ENCODE assay signal across 13 cellular contexts in the genomic region with DNA sequence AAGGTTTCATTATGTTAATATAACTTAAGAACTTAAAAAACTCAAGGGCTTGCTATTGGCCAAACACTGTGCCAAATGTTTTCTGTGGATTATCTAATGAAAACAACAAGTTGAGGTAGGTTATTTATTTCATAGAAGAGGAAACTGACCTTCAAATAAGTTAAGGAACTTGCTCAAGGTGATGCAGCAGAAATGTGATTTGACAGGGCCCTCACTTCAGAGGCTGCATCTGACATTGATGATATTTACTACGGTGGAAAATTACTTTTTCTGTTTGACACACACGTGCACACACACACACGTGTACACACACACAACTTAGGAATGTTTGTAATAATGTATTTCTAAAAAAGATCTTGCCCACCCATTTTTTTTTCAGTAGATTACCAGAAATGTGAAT.
"Had no signal": no experiment of that assay in that cellular context is flagged by ENCODE, and none has a peak within 500 bp of the region (broad histone marks: within the 10 kb centered on the region; RNA-seq: fewer than 3 reads in every experiment).

No MANE protein-coding gene starts in this region.

- H3K4me3 ChIP-seq: hepatocyte, left ventricle myocardium inferior, pancreas had no signal

- DNase-seq: activated CD4-positive, alpha-beta T cell treated with anti-CD3 and anti-CD28 coated beads, Interleukin-2, amount 50 U/mL, for 4 hours; activated CD8-positive, alpha-beta memory T cell treated with anti-CD3 and anti-CD28 coated beads, Interleukin-2, amount 50 U/mL, for 4 hours; activated naive CD4-positive, alpha-beta T cell treated with anti-CD3 and anti-CD28 coated beads, Interleukin-2, amount 10 ng/mL, durations not matched to agents 7 days and 5 days; amniotic stem cell; erythroblast; kidney; left ventricle myocardium inferior; mesenchymal stem cell; pancreas; stimulated activated CD4-positive, alpha-beta T cell treated with anti-CD3 and anti-CD28 coated beads, Interleukin-4, amount 100 ng/mL, for 4 hours had no signal

- H3K27ac ChIP-seq: hepatocyte, left ventricle myocardium inferior had no signal

- H3K9me3 Mint-ChIP-seq: activated naive CD4-positive, alpha-beta T cell treated with anti-CD3 and anti-CD28 coated beads, Interleukin-2, amount 10 ng/mL, durations not matched to agents 7 days and 5 days; activated T-helper 1 cell treated with anti-CD3 and anti-CD28 coated beads, Interleukin-12 subunit alpha, Interleukin-12 subunit beta, Interleukin-2, Interleukin-4 antibody, amounts not matched to agents 30 ng/mL and 10 ng/mL and 1 ng/mL, durations not matched to agents 14 hours and 24 hours and 36 hours had no signal

- H3K4me2 ChIP-seq: hepatocyte had no signal

- H3K27ac Mint-ChIP-seq: activated naive CD4-positive, alpha-beta T cell treated with anti-CD3 and anti-CD28 coated beads, Interleukin-2, amount 10 ng/mL, durations not matched to agents 7 days and 5 days; activated T-helper 1 cell treated with anti-CD3 and anti-CD28 coated beads, Interleukin-12 subunit alpha, Interleukin-12 subunit beta, Interleukin-2, Interleukin-4 antibody, amounts not matched to agents 30 ng/mL and 10 ng/mL and 1 ng/mL, durations not matched to agents 14 hours and 24 hours and 36 hours; brain had no signal

- H3K36me3 Mint-ChIP-seq: activated naive CD4-positive, alpha-beta T cell treated with anti-CD3 and anti-CD28 coated beads, Interleukin-2, amount 10 ng/mL, durations not matched to agents 7 days and 5 days; brain had no signal

- H3K36me3 ChIP-seq: left ventricle myocardium inferior, pancreas had no signal

- H3K9me3 ChIP-seq: left ventricle myocardium inferior, pancreas had no signal

- H3K4me1 ChIP-seq: pancreas had no signal

- H3K4me3 Mint-ChIP-seq: activated naive CD4-positive, alpha-beta T cell treated with anti-CD3 and anti-CD28 coated beads, Interleukin-2, amount 10 ng/mL, durations not matched to agents 7 days and 5 days; activated T-helper 1 cell treated with anti-CD3 and anti-CD28 coated beads, Interleukin-12 subunit alpha, Interleukin-12 subunit beta, Interleukin-2, Interleukin-4 antibody, amounts not matched to agents 30 ng/mL and 10 ng/mL and 1 ng/mL, durations not matched to agents 14 hours and 24 hours and 36 hours; brain had no signal

- H3K27me3 ChIP-seq: hepatocyte, pancreas had no signal
